In genomic region chr1:43171876-43172531, GRCh38 we compare ENCODE assay signal across 8 cellular contexts. TPM values are rescaled to one million over a fixed set of nuclear protein-coding genes. Genes with fewer than 3 reads are reported as not detected.
A peak's percentile ranks its signal among the peaks of the same experiment; 100 is the strongest.
DNase-seq lines count a peak whose midpoint lies in the region; ATAC-seq and TF ChIP-seq lines count a peak whose summit lies in the region.

CFAP57 (plus strand) TSS chr1:43172330; CDS start chr1:43172754, 424 bp downstream.
EBNA1BP2 (minus strand) TSS chr1:43172290; CDS start chr1:43172118, 172 bp downstream.

- intact Hi-C loops in dorsolateral prefrontal cortex (cut with DNase I), result loop anchor here in 1 of 2 donors (5.0 kb wide), 1 partner anchor 215 kb away; the partner anchor contains the start of genes MED8 and SZT2
- intact Hi-C loops in right lobe of liver (cut with DNase I), result no loop called here

- TF ChIP-seq CTCF in dorsolateral prefrontal cortex (IDR thresholded peaks at IDR 0.05 in 54 of 56, conservative IDR thresholded peaks at IDR 0.05 in 2 of 56; ENCODE audit: low read depth in 1 of 56, partially characterized antibody in 56 of 56) (peak in 1 of 56 donors; percentile 4), right lobe of liver (IDR thresholded peaks at IDR 0.05) (no peak)

- H3K4me1 ChIP-seq in right lobe of liver, result peaks cover 0 to 10% (median 4%) of the 10 kb centered on the region in 4 donors

- TF ChIP-seq POLR2A in right lobe of liver (IDR thresholded peaks at IDR 0.05), result peak; percentile 43

- peaks cover 0 to 23% (median 8%) of the 10 kb centered on the region in 4 donors for H3K36me3 ChIP-seq in right lobe of liver

- 0% methylated on average over 15 of the region's 45 CpGs for WGBS in right lobe of liver (ENCODE audit: insufficient coverage, low coverage, low lambda C conversion rate, missing lambda C conversion rate)

- DNase-seq in CD1c-positive myeloid dendritic cell (ENCODE audit: extremely low spot score), result peak; percentile 98
- DNase-seq in NCI-H69 (lab: John Stamatoyannopoulos, UW), result peak; percentile 90
- DNase-seq in activated CD4-positive, alpha-beta T cell treated with anti-CD3 and anti-CD28 coated beads, Interleukin-2, amount 50 U/mL, for 1 hour, result peak; percentile 86
- peak; percentile 85 to 98 (median 92) for DNase-seq in dorsolateral prefrontal cortex
- DNase-seq in right lobe of liver, result peak; percentile 85 to 93 (median 90)
- DNase-seq in stimulated activated CD4-positive, alpha-beta T cell treated with anti-CD3 and anti-CD28 coated beads, Interleukin-4, amount 100 ng/mL, for 1 hour, result peak; percentile 87

- H3K4me3 ChIP-seq in dorsolateral prefrontal cortex, result peak within 1 kb of the TSS; percentile 62 to 100 (median 92)
- H3K4me3 ChIP-seq in right lobe of liver, result peak within 1 kb of the TSS; percentile 82 to 97 (median 92)

- ATAC-seq in GM19397 (IDR thresholded peaks at IDR 0.05; ENCODE audit: unreplicated experiment) (peak; percentile 93), HG03558 (IDR thresholded peaks at IDR 0.05; ENCODE audit: extremely low read depth, unreplicated experiment) (peak; percentile 81), right lobe of liver (peak; percentile 88 to 91 (median 90))

- H3K27me3 ChIP-seq in dorsolateral prefrontal cortex (peaks cover 0 to 11% (median 0%) of the 10 kb centered on the region in 45 donors), right lobe of liver (no peaks in the 10 kb centered on the region)

- H3K27ac ChIP-seq in dorsolateral prefrontal cortex (peak within 1 kb of the TSS in 12 of 59 donors; percentile 4 to 64 (median 35)), right lobe of liver (peak within 1 kb of the TSS in 1 of 3 donors; percentile 11)

- no peaks in the 10 kb centered on the region for H3K9me3 ChIP-seq in right lobe of liver

RNA-seq across cellular contexts. Expression of gene CFAP57, which starts in this region (rescaled TPM):
- 1 to 10 TPM in 89 of 120 experiments, under 1 TPM in 31; 0.50 to 4.2 (median 1.6) TPM for total RNA-seq in dorsolateral prefrontal cortex
- not detected for total RNA-seq in right lobe of liver

RNA-seq across cellular contexts. Expression of gene EBNA1BP2, which starts in this region (rescaled TPM):
- 10 to 100 TPM; 24.8 to 71.9 (median 48.9) TPM for total RNA-seq in dorsolateral prefrontal cortex
- total RNA-seq in right lobe of liver, result 100 to 1,000 TPM in 1 of 6 experiments, 10 to 100 TPM in 5; 45.7 to 108 (median 61.4) TPM
